Comparison of ENCODE assay signal across 34 cellular contexts in the genomic region with DNA sequence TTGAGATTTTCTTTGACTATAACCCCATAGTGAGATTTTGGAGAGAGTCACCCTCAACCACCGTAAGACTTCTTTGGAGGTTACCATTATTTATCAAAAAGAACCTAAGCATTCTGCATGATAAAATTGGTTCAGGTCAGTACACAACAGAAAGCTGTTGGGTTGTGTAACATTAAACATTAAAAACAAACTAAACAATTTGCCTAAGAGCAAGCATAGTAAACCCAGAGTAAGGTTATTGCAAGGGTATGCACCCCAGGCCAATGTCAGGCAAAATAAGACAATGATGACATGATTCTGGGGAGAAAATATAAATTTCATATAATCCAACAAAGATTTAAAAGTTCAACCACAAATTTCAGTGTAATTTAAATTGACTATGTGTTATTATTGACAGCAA.
"Had no signal": no experiment of that assay in that cellular context is flagged by ENCODE, and none has a peak within 500 bp of the region (broad histone marks: within the 10 kb centered on the region; RNA-seq: fewer than 3 reads in every experiment).

No MANE protein-coding gene starts in this region.

- H3K27me3 ChIP-seq: MG63 had no signal

- H3K4me3 ChIP-seq: MG63 had no signal

- H3K27ac ChIP-seq: KMS-11 had no signal

- H3K9me3 ChIP-seq: MG63 had no signal

- H3K4me2 ChIP-seq: KMS-11 had no signal

- DNase-seq: Karpas-422, Kasumi-1, MG63, MM.1S, MV-4-11, NCI-H1048, NCI-H1092, NCI-H1092 treated with DMSO at 0.1 percent for 48 hours, NCI-H1105, NCI-H1105 treated with DMSO at 0.1 percent for 48 hours, NCI-H1417, NCI-H1417 treated with DMSO at 0.1 percent for 48 hours, NCI-H1436, NCI-H1436 treated with DMSO at 0.1 percent for 48 hours, NCI-H146, NCI-H1694, NCI-H1694 treated with DMSO at 0.1 percent for 48 hours, NCI-H187, NCI-H187 treated with DMSO at 0.1 percent for 48 hours, NCI-H1930, NCI-H2029, NCI-H2029 treated with DMSO at 0.1 percent for 48 hours, NCI-H2081, NCI-H2081 treated with DMSO at 0.1 percent for 48 hours, NCI-H2107, NCI-H2171, NCI-H2171 treated with DMSO at 0.1 percent for 48 hours, NCI-H2227 treated with DMSO at 0.1 percent for 48 hours, NCI-H226, NCI-H345, NCI-H446, NCI-H446 treated with DMSO at 0.1 percent for 48 hours, NCI-H510A had no signal

- H3K9ac ChIP-seq: KMS-11 had no signal

- H3K36me3 ChIP-seq: MG63 had no signal
